Comparison of ENCODE assay signal across 2 cellular contexts in genomic region chr9:136857606-136858412, GRCh38.
TF ChIP-seq lines count a peak whose summit lies in the region.

No MANE protein-coding gene starts in this region.

TF ChIP-seq in WTC11, 78 proteins besides CTCF, POLR2A, EP300 and RAD21:
- TF ChIP-seq ZNF138 (CRISPR knock-in tag; conservative IDR thresholded peaks at IDR 0.05), result no peak
- TF ChIP-seq ZBTB21 (CRISPR knock-in tag; IDR thresholded peaks at IDR 0.05; ENCODE audit: borderline replicate concordance), result no peak
- no peak for TF ChIP-seq ZNF423 (CRISPR knock-in tag; IDR thresholded peaks at IDR 0.05)
- TF ChIP-seq SMAD3 (CRISPR knock-in tag; IDR thresholded peaks at IDR 0.05; ENCODE audit: borderline replicate concordance), result no peak
- TF ChIP-seq ESRRA (CRISPR knock-in tag; IDR thresholded peaks at IDR 0.05; ENCODE audit: borderline replicate concordance), result no peak
- no peak for TF ChIP-seq FOXK1 (CRISPR knock-in tag; IDR thresholded peaks at IDR 0.05)
- TF ChIP-seq PRRX2 (CRISPR knock-in tag; IDR thresholded peaks at IDR 0.05), result no peak
- no peak for TF ChIP-seq ZNF425 (CRISPR knock-in tag; conservative IDR thresholded peaks at IDR 0.05)

TF ChIP-seq in HepG2, 621 proteins besides CTCF, POLR2A, EP300 and RAD21:
- peak; percentile 8 for TF ChIP-seq AGO2 (optimal IDR thresholded peaks at IDR 0.05; ENCODE audit: low read depth, low read length)
- TF ChIP-seq HNRNPK (IDR thresholded peaks at IDR 0.05; ENCODE audit: low read depth, low read length, poor library complexity, severe bottlenecking), result peak; percentile 40
- TF ChIP-seq HNRNPL (IDR thresholded peaks at IDR 0.05; ENCODE audit: low read depth, low read length), result 0 out of 2 replicates have a peak, but pooled peaks have one; percentile 61
- TF ChIP-seq XBP1 (CRISPR knock-in tag; IDR thresholded peaks at IDR 0.05), result no peak
- no peak for TF ChIP-seq ATF7-NPFF (CRISPR knock-in tag; IDR thresholded peaks at IDR 0.05; ENCODE audit: low read depth)
- peak; percentile 51 for TF ChIP-seq RBFOX2 (IDR thresholded peaks at IDR 0.05; ENCODE audit: low read depth, low read length)
- no peak for TF ChIP-seq ARNT (IDR thresholded peaks at IDR 0.05)
- peak; percentile 74; the same call in 1 of the 2 replicates for TF ChIP-seq ZBTB33 (CRISPR knock-in tag; IDR thresholded peaks at IDR 0.05)
- no peak for TF ChIP-seq HHEX (CRISPR knock-in tag; IDR thresholded peaks at IDR 0.05)
- no peak for TF ChIP-seq ZNF484 (CRISPR knock-in tag; IDR thresholded peaks at IDR 0.05; ENCODE audit: borderline replicate concordance, low read depth)
